ENCODE assay signal across 8 cellular contexts in the genomic region with DNA sequence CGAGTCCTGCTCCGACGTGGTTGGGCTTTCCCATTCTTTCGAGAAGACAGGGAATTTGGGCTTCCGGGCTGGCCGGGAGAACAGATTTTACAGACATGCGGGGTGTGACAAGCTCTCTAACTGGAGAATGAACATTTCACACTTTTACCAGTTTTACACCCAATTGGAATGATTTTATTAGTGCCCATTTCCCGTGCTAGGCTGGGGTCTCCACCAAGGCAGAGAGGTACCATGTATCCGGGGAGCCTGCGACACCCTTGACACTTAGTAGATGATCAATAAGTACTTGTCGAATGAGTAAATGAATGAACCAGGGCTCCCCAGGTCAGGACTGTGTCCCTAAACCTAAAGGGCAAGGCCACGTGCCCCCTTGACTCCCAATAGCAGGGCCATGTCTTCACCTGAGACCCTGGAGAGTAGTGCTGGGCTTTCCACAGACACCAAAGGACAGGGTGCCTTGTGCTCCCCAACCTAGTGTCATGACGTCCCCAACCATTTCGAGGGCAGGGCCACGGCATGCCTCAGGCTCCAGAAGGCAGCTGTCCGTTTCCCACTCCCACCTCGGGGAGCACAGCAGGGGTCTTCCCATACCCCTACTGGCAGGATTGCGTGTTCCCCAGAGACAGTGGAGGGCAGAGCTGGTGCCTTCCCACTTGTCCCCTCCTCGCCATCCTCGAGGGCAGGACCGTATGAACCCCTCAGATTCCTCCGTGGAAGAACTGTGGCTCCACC. TPM values are rescaled to one million over a fixed set of nuclear protein-coding genes. Genes with fewer than 3 reads are reported as not detected.
DNase-seq lines count a peak whose midpoint lies in the region; ATAC-seq, FAIRE-seq and TF ChIP-seq lines count a peak whose summit lies in the region.

No MANE protein-coding gene starts in this region.

- H3K9me2 ChIP-seq in Loucy (replicated peaks; ENCODE audit: low read depth, low read length), result no peaks in the 10 kb centered on the region

- H3K9me3 Mint-ChIP-seq in Calu3 (ENCODE audit: low read depth, unreplicated experiment), result no peaks in the 10 kb centered on the region
- H3K9me3 Mint-ChIP-seq in activated naive CD8-positive, alpha-beta T cell treated with anti-CD3 and anti-CD28 coated beads, Interleukin-2, amount 10 ng/mL, durations not matched to agents 7 days and 5 days, result no peaks in the 10 kb centered on the region

- peaks cover 53% of the 10 kb centered on the region for H3K36me3 Mint-ChIP-seq in Calu3 (ENCODE audit: insufficient read depth, unreplicated experiment)
- peaks cover 30% of the 10 kb centered on the region for H3K36me3 Mint-ChIP-seq in activated naive CD8-positive, alpha-beta T cell treated with anti-CD3 and anti-CD28 coated beads, Interleukin-2, amount 10 ng/mL, durations not matched to agents 7 days and 5 days

- TF ChIP-seq CTCF in Calu3 (IDR thresholded peaks at IDR 0.05; ENCODE audit: unreplicated experiment), result no peak
- no peak for TF ChIP-seq CTCF in Loucy (conservative IDR thresholded peaks at IDR 0.05; ENCODE audit: low read length)

- no peak for FAIRE-seq in urothelium cell line (lab: Jason Lieb, UNC)

- peak; percentile 1 for ATAC-seq in activated naive CD8-positive, alpha-beta T cell treated with anti-CD3 and anti-CD28 coated beads, Interleukin-2, amount 10 ng/mL, durations not matched to agents 7 days and 5 days (ENCODE audit: low read depth)
- ATAC-seq in GM21381 (IDR thresholded peaks at IDR 0.05; ENCODE audit: unreplicated experiment), result no peak

- H3K4me1 ChIP-seq in Loucy (ENCODE audit: insufficient read depth, low read length, poor library complexity, severe bottlenecking) (peaks cover 45% of the 10 kb centered on the region), iPS-18a (ENCODE audit: control insufficient read depth, low read depth, low read length) (peaks cover 13% of the 10 kb centered on the region)

- no peaks in the 10 kb centered on the region for H3K36me3 ChIP-seq in Loucy (ENCODE audit: insufficient read depth, low read length)
- peaks cover 29% of the 10 kb centered on the region for H3K36me3 ChIP-seq in iPS-18a (ENCODE audit: control insufficient read depth, low read depth, low read length)

- POLR2A ChIA-PET in activated naive CD8-positive, alpha-beta T cell treated with anti-CD3 and anti-CD28 coated beads, Interleukin-2, amount 10 ng/mL, durations not matched to agents 7 days and 5 days (lab: Charles Lee), result interaction anchor here (0.8 to 5.0 kb wide), 9 partner anchors 14 to 318 kb away, joined by 3 to 171 read pairs (median 4); a partner anchor contains a TSS

- peak overlapping the region; percentile 92 for H3K27ac Mint-ChIP-seq in Calu3 (ENCODE audit: unreplicated experiment)
- peak overlapping the region; percentile 100 for H3K27ac Mint-ChIP-seq in activated naive CD8-positive, alpha-beta T cell treated with anti-CD3 and anti-CD28 coated beads, Interleukin-2, amount 10 ng/mL, durations not matched to agents 7 days and 5 days

- H3K27ac ChIP-seq in iPS-18a (ENCODE audit: low read length), result peak overlapping the region; percentile 13

- intact Hi-C loops in Calu3 (cut with micrococcal nuclease; ENCODE audit: unreplicated experiment), result loop anchor here (1.0 kb wide), 1 partner anchor 28 kb away; a partner anchor contains a TSS

- H2AFZ ChIP-seq in Loucy (ENCODE audit: low read length), result peak overlapping the region; percentile 86

- H3K4me3 ChIP-seq in Loucy (ENCODE audit: low read length, poor library complexity, severe bottlenecking) (peak overlapping the region; percentile 81), iPS-18a (ENCODE audit: low read length) (peak overlapping the region; percentile 86)

- H3K9me3 ChIP-seq in Loucy (ENCODE audit: insufficient read depth, low read depth, low read length) (no peaks in the 10 kb centered on the region), iPS-18a (ENCODE audit: control insufficient read depth, low read depth, low read length) (no peaks in the 10 kb centered on the region)

- TSS peak; percentile 56 for BruUV-seq in Calu3 (replicated peaks; lab: Mats Ljungman, UMichigan)

- peaks cover 31% of the 10 kb centered on the region for H4K20me1 ChIP-seq in Loucy (ENCODE audit: insufficient read depth, low read length, poor library complexity, severe bottlenecking)

- H3K27me3 ChIP-seq in Loucy (ENCODE audit: insufficient read depth, low read length, poor library complexity, severe bottlenecking) (no peaks in the 10 kb centered on the region), iPS-18a (ENCODE audit: control insufficient read depth, insufficient read depth, low read length) (peaks cover 8% of the 10 kb centered on the region)

- no peaks in the 10 kb centered on the region for H3F3A ChIP-seq in Loucy (ENCODE audit: low read depth)

- peaks cover 69% of the 10 kb centered on the region for H3K4me1 Mint-ChIP-seq in Calu3 (ENCODE audit: low read depth, unreplicated experiment)
- H3K4me1 Mint-ChIP-seq in activated naive CD8-positive, alpha-beta T cell treated with anti-CD3 and anti-CD28 coated beads, Interleukin-2, amount 10 ng/mL, durations not matched to agents 7 days and 5 days, result peaks cover 49% of the 10 kb centered on the region

- CTCF ChIA-PET in Calu3 (lab: Charles Lee), result interaction anchor here (0.7 to 4.2 kb wide), 6 partner anchors 20 to 209 kb away, joined by 3 to 24 read pairs (median 4); a partner anchor contains a TSS

- H3K27me3 Mint-ChIP-seq in Calu3 (ENCODE audit: unreplicated experiment), result no peaks in the 10 kb centered on the region
- H3K27me3 Mint-ChIP-seq in activated naive CD8-positive, alpha-beta T cell treated with anti-CD3 and anti-CD28 coated beads, Interleukin-2, amount 10 ng/mL, durations not matched to agents 7 days and 5 days, result no peaks in the 10 kb centered on the region

- H3K4me2 ChIP-seq in Loucy (ENCODE audit: low read depth, low read length, poor library complexity, severe bottlenecking), result peak overlapping the region; percentile 89

- DNase-seq in Calu3, result no peak
- no peak for DNase-seq in activated naive CD8-positive, alpha-beta T cell treated with anti-CD3 and anti-CD28 coated beads, Interleukin-2, amount 10 ng/mL, durations not matched to agents 7 days and 5 days
- peak; percentile 20 for DNase-seq in stimulated activated CD4-positive, alpha-beta T cell treated with anti-CD3 and anti-CD28 coated beads, Interleukin-4, amount 100 ng/mL, for 24 hours
- no peak for DNase-seq in SW480 (ENCODE audit: low spot score)
- no peak for DNase-seq in urothelium cell line (ENCODE audit: low spot score)

- peak overlapping the region; percentile 85 for H3K4me3 Mint-ChIP-seq in Calu3 (ENCODE audit: low read depth, unreplicated experiment)
- H3K4me3 Mint-ChIP-seq in activated naive CD8-positive, alpha-beta T cell treated with anti-CD3 and anti-CD28 coated beads, Interleukin-2, amount 10 ng/mL, durations not matched to agents 7 days and 5 days, result peak overlapping the region; percentile 86

- H3K9ac ChIP-seq in Loucy (ENCODE audit: low read depth, low read length, poor library complexity, severe bottlenecking) (peak overlapping the region; percentile 83), iPS-18a (ENCODE audit: low read length) (peak overlapping the region; percentile 78)

- H3K79me2 ChIP-seq in Loucy (ENCODE audit: insufficient read depth, low read length), result peaks cover 67% of the 10 kb centered on the region

RNA-seq across cellular contexts. Expression of a gene that starts 0.7 kb away (rescaled TPM):
- total RNA-seq in Calu3 (2022), result 35.2 and 44.2 TPM in 2 replicates
- total RNA-seq in activated naive CD8-positive, alpha-beta T cell treated with anti-CD3 and anti-CD28 coated beads, Interleukin-2, amount 10 ng/mL, durations not matched to agents 7 days and 5 days, result 10 to 100 TPM; 68.5 to 70.6 TPM

RNA-seq across cellular contexts. Expression of a gene that starts 0.9 kb away (rescaled TPM):
- 64.5 and 71.1 TPM in 2 replicates for total RNA-seq in Calu3 (2022)
- 10 to 100 TPM; 89.0 to 93.5 TPM for total RNA-seq in activated naive CD8-positive, alpha-beta T cell treated with anti-CD3 and anti-CD28 coated beads, Interleukin-2, amount 10 ng/mL, durations not matched to agents 7 days and 5 days

RNA-seq across cellular contexts. Expression of a gene that starts 27.6 kb away (rescaled TPM):
- 49.5 and 50.4 TPM in 2 replicates for total RNA-seq in Calu3 (2022)
- total RNA-seq in activated naive CD8-positive, alpha-beta T cell treated with anti-CD3 and anti-CD28 coated beads, Interleukin-2, amount 10 ng/mL, durations not matched to agents 7 days and 5 days, result 10 to 100 TPM; 54.0 to 55.0 TPM
